7 cellular contexts compared by ENCODE assay signal in the genomic region with DNA sequence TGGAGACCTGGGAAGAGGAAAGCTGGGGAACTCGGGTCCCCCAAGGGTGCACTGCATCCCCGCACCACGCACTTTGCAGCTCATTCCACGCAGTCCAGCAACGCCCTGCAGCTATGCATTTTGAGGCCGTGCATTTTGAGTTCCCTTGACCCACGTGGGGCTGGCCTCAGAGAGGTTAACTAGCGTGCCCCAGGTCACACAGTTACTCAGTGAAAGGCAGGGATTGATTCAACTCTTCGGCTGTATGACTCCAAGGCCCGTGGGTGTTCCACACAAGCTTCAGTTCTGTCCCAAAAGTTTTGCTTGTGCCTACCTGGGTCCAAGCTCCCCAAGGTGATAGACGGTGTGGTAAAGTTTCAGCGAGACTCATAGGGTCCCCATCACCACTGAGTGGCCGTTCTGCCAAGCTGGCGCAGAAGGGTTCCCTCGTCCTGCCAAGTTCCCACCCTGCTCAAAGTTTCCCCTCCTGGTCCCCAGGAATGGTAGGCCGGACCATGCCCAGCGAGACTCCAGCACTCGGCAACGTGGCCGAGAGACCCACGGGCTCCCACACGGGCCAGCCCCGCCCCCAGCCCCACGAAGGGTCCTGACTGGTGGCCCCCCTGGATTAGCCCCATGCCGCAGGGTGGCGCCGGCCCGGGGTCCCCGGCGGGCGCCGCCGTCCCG. TPM values are rescaled to one million over a fixed set of nuclear protein-coding genes. Genes with fewer than 3 reads are reported as not detected.
DNase-seq lines count a peak whose midpoint lies in the region; ATAC-seq and TF ChIP-seq lines count a peak whose summit lies in the region.

No MANE protein-coding gene starts in this region.

- H3K4me3 ChIP-seq in WI38 (ENCODE audit: low read depth, low read length) (peak overlapping the region; percentile 89), gastroesophageal sphincter (peak overlapping the region; percentile 68 to 89), gastrocnemius medialis (peak overlapping the region; percentile 45 to 71 (median 66))

- WGBS in gastroesophageal sphincter (ENCODE audit: low coverage in 1 of 2), 2 donors = 0% methylated on average over 2 of the region's 34 CpGs; no CpG with 5 or more reads in 1 of the 2 donors

- no peaks in the 10 kb centered on the region for H3K9me3 ChIP-seq in gastroesophageal sphincter
- H3K9me3 ChIP-seq in gastrocnemius medialis = no peaks in the 10 kb centered on the region

- H3K27ac Mint-ChIP-seq in HFFc6 = peak overlapping the region; percentile 93

- peak overlapping the region; percentile 86 to 98 (median 96) for H3K27ac ChIP-seq in gastroesophageal sphincter
- H3K27ac ChIP-seq in gastrocnemius medialis = peak overlapping the region; percentile 81 to 89 (median 88)

- TF ChIP-seq EP300 in gastroesophageal sphincter (IDR thresholded peaks at IDR 0.05) = no peak

- peaks cover 79% of the 10 kb centered on the region for H3K4me1 Mint-ChIP-seq in HFFc6 (ENCODE audit: low read depth)

- H3K36me3 ChIP-seq in gastroesophageal sphincter (no peaks in the 10 kb centered on the region), gastrocnemius medialis (no peaks in the 10 kb centered on the region)

- DNase-seq in HFFc6 (no peak), gastrocnemius medialis (no peak), GM03348 (ENCODE audit: low spot score) (no peak), NCI-H146 treated with DMSO at 0.1 percent for 48 hours (lab: John Stamatoyannopoulos, UW; ENCODE audit: unreplicated experiment) (no peak), NCI-H1694 treated with DMSO at 0.1 percent for 48 hours (lab: John Stamatoyannopoulos, UW) (no peak)

- intact Hi-C loops in gastrocnemius medialis (cut with DNase I; ENCODE audit: low total_unique reads) = loop anchor here (1.0 to 2.0 kb wide), 2 partner anchors 40 to 153 kb away; a partner anchor contains a TSS

- peaks cover 16% of the 10 kb centered on the region for H3K36me3 Mint-ChIP-seq in HFFc6 (ENCODE audit: low read depth)

- H3K9me3 Mint-ChIP-seq in HFFc6 = no peaks in the 10 kb centered on the region

- ATAC-seq in gastroesophageal sphincter = peak; percentile 0
- ATAC-seq in gastrocnemius medialis = no peak

- H3K4me1 ChIP-seq in gastroesophageal sphincter (peaks cover 21 to 90% (median 59%) of the 10 kb centered on the region in 3 donors), gastrocnemius medialis (peaks cover 56 to 78% of the 10 kb centered on the region in 2 donors)

- TF ChIP-seq POLR2A in gastroesophageal sphincter (IDR thresholded peaks at IDR 0.05) (peak in 1 of 2 donors; percentile 5), gastrocnemius medialis (IDR thresholded peaks at IDR 0.05) (no peak)

- H3K27me3 Mint-ChIP-seq in HFFc6 (ENCODE audit: insufficient read depth) = no peaks in the 10 kb centered on the region; the same call in none of the 2 replicates

- no peaks in the 10 kb centered on the region for H3K27me3 ChIP-seq in gastroesophageal sphincter
- H3K27me3 ChIP-seq in gastrocnemius medialis = no peaks in the 10 kb centered on the region

- H3K4me3 Mint-ChIP-seq in HFFc6 = peak overlapping the region; percentile 94

- TF ChIP-seq CTCF in HFFc6 (IDR thresholded peaks at IDR 0.05) (no peak), WI38 (IDR thresholded peaks at IDR 0.05; ENCODE audit: low read depth, low read length) (no peak), gastroesophageal sphincter (IDR thresholded peaks at IDR 0.05) (no peak), gastrocnemius medialis (IDR thresholded peaks at IDR 0.05 in 4 of 5, conservative IDR thresholded peaks at IDR 0.05 in 1 of 5) (no peak)

- in situ Hi-C loops in gastrocnemius medialis (cut with MboI; ENCODE audit: low sequenced_read_pairs in 4 of 4) = no loop called here

RNA-seq across cellular contexts. Expression of a gene that starts 0.6 kb away (rescaled TPM):
- 100 to 1,000 TPM; 275 to 430 (median 297) TPM for total RNA-seq in HFFc6 (2021; fragmentation: NEBNext Ultra II Directional; extraction: Animal tissue kit (Norgen Biotek cat#: 25700))
- total RNA-seq in gastroesophageal sphincter = 1,000 to 10,000 TPM in 1 of 4 donors, 100 to 1,000 TPM in 3; 311 to 1,021 (median 351) TPM
- 100 to 1,000 TPM in 1 of 4 donors, 10 to 100 TPM in 3; 68.9 to 108 (median 83.5) TPM for total RNA-seq in gastrocnemius medialis

RNA-seq across cellular contexts. Expression of a gene that starts 40.3 kb away (rescaled TPM):
- total RNA-seq in HFFc6 (2021; fragmentation: NEBNext Ultra II Directional; extraction: Animal tissue kit (Norgen Biotek cat#: 25700)) = not detected
- total RNA-seq in gastroesophageal sphincter (not detected), gastrocnemius medialis (not detected)
